ENCODE assay signal across 15 cellular contexts in the genomic region with DNA sequence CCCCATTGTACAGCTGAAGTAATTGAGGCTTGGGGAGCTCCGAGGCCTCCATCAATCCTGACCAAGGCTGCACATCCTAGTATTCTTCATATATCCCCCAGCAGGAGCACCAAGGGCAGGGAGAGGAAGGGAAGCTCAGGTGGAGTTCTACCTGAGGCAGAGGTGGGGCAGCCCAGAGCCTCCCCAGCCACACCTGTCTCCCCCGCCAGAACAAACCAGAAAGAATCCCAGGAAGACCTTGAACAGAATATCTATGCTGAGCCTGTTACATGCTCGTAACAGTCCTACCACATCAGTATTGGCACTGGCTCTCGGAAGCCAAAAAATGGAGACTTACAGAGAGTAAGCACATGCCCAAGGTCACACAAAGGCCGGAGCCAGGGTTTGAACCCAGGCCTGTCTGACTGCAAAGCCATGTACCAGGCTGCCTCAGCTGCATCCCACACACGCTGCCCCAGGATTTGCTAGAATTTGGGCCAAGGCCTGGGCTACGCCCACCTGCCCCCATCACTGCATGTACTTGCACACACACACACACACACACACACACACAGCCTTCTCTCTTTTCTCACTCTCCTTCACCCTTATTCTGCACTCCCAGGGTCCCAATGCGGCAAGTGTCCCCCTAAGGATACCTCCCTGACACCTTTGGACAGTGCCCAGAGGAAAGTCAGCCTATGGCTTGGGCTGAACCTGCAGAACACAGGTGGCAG. TPM values are rescaled to one million over a fixed set of nuclear protein-coding genes. Genes with fewer than 3 reads are reported as not detected.
A peak's percentile ranks its signal among the peaks of the same experiment; 100 is the strongest.
DNase-seq lines count a peak whose midpoint lies in the region; ATAC-seq lines count a peak whose summit lies in the region.
"Had no signal": no experiment of that assay in that cellular context is flagged by ENCODE, and none has a peak within 500 bp of the region (broad histone marks: within the 10 kb centered on the region; RNA-seq: fewer than 3 reads in every experiment).

No MANE protein-coding gene starts in this region.

- peak overlapping the region; percentile 47 for H3K27ac Mint-ChIP-seq in activated naive CD4-positive, alpha-beta T cell treated with anti-CD3 and anti-CD28 coated beads, Interleukin-2, amount 50 U/mL, for 24 hours
- H3K27ac Mint-ChIP-seq in T-cell = peak overlapping the region; percentile 95 to 99

- peak overlapping the region; percentile 48 for H3K27ac ChIP-seq in thymus (ENCODE audit: low read depth)
- H3K27ac ChIP-seq: ascending aorta, foreskin keratinocyte had no signal

- no peak for DNase-seq in activated naive CD4-positive, alpha-beta T cell (lab: John Stamatoyannopoulos, UW)
- DNase-seq in T-cell = no peak
- DNase-seq in left colon = peak in 1 of 2 donors; percentile 56
- no peak for DNase-seq in inferior parietal cortex (ENCODE audit: extremely low spot score)
- no peak for DNase-seq in left cardiac atrium
- DNase-seq: effector CD8-positive, alpha-beta T cell; foreskin keratinocyte; midbrain; NCI-H524 treated with DMSO at 0.1 percent for 48 hours; Right ventricle myocardium superior; stimulated activated CD4-positive, alpha-beta T cell treated with anti-CD3 and anti-CD28 coated beads, Interleukin-2, amount 100 ng/mL, for 24 hours had no signal

- ATAC-seq in T-cell (replicated peaks in 1 of 4) = no peak
- ATAC-seq in left colon = peak; percentile 5
- ATAC-seq in left cardiac atrium = no peak
- no peak for ATAC-seq in GM19035 (IDR thresholded peaks at IDR 0.05; ENCODE audit: unreplicated experiment)
- ATAC-seq: foreskin keratinocyte had no signal

- peaks cover 1% of the 10 kb centered on the region for H3K27me3 Mint-ChIP-seq in activated naive CD4-positive, alpha-beta T cell treated with anti-CD3 and anti-CD28 coated beads, Interleukin-2, amount 50 U/mL, for 24 hours
- H3K27me3 Mint-ChIP-seq in T-cell = no peaks in the 10 kb centered on the region

- H3K4me3 Mint-ChIP-seq in activated naive CD4-positive, alpha-beta T cell treated with anti-CD3 and anti-CD28 coated beads, Interleukin-2, amount 50 U/mL, for 24 hours = peak overlapping the region; percentile 72
- peak overlapping the region in 2 of 3 donors; percentile 52 to 90 for H3K4me3 Mint-ChIP-seq in T-cell

- H3K9me3 Mint-ChIP-seq in activated naive CD4-positive, alpha-beta T cell treated with anti-CD3 and anti-CD28 coated beads, Interleukin-2, amount 50 U/mL, for 24 hours = no peaks in the 10 kb centered on the region
- H3K9me3 Mint-ChIP-seq in T-cell = no peaks in the 10 kb centered on the region

- POLR2A ChIA-PET in T-cell (lab: Charles Lee) = no interaction called here

- H3K4me1 Mint-ChIP-seq in activated naive CD4-positive, alpha-beta T cell treated with anti-CD3 and anti-CD28 coated beads, Interleukin-2, amount 50 U/mL, for 24 hours = peaks cover 65% of the 10 kb centered on the region
- peaks cover 61 to 85% (median 73%) of the 10 kb centered on the region in 3 donors for H3K4me1 Mint-ChIP-seq in T-cell

- CTCF ChIA-PET in T-cell (lab: Charles Lee) = interaction anchor here in 1 of 2 donors (0.6 to 6.6 kb wide), 4 partner anchors 18 to 161 kb away, joined by 3 to 52 read pairs (median 4); no protein-coding TSS in a partner anchor

- H3K4me1 ChIP-seq in thymus (ENCODE audit: control insufficient read depth, insufficient read depth, low read length) = peaks cover 39% of the 10 kb centered on the region

- H3K9me3 ChIP-seq in thymus (ENCODE audit: control insufficient read depth) = no peaks in the 10 kb centered on the region
- H3K9me3 ChIP-seq: ascending aorta had no signal

- no peaks in the 10 kb centered on the region for H3K27me3 ChIP-seq in thymus (ENCODE audit: control insufficient read depth, insufficient read depth)
- H3K27me3 ChIP-seq: ascending aorta had no signal

- H3K36me3 ChIP-seq in thymus (ENCODE audit: control insufficient read depth, insufficient read depth) = peaks cover 7% of the 10 kb centered on the region
- H3K36me3 ChIP-seq: ascending aorta had no signal

- intact Hi-C loops in left colon (cut with DNase I, micrococcal nuclease) (no loop called here), left cardiac atrium (cut with DNase I) (no loop called here)

- WGBS in thymus = 82% methylated on average over 8 of the region's 8 CpGs

- no peaks in the 10 kb centered on the region for H3K36me3 Mint-ChIP-seq in activated naive CD4-positive, alpha-beta T cell treated with anti-CD3 and anti-CD28 coated beads, Interleukin-2, amount 50 U/mL, for 24 hours
- H3K36me3 Mint-ChIP-seq in T-cell = no peaks in the 10 kb centered on the region

- H3K4me3 ChIP-seq in thymus (ENCODE audit: low read length) = peak overlapping the region; percentile 76
- H3K4me3 ChIP-seq: ascending aorta had no signal

RNA-seq across cellular contexts. Expression of gene E2F2, which starts 4.5 kb away (rescaled TPM):
- total RNA-seq in T-cell = 1 to 10 TPM; 1.7 to 3.1 (median 2.5) TPM
- 10 to 100 TPM; 10.9 to 12.1 TPM for total RNA-seq in left colon
- 2.0 TPM for polyA plus RNA-seq in thymus
- total RNA-seq in left cardiac atrium = 1 to 10 TPM in 1 of 2 donors, under 1 TPM in 1; 0.18 to 1.3 TPM
- total RNA-seq: ascending aorta had no signal

RNA-seq across cellular contexts. Expression of gene ID3, which starts 32.8 kb away (rescaled TPM):
- 10 to 100 TPM; 20.7 to 99.7 (median 81.3) TPM for total RNA-seq in T-cell
- 100 to 1,000 TPM; 131 to 223 TPM for total RNA-seq in left colon
- 131 TPM for polyA plus RNA-seq in thymus
- 100 to 1,000 TPM; 119 to 172 TPM for total RNA-seq in left cardiac atrium

RNA-seq across cellular contexts. Expression of gene ASAP3, which starts 42.5 kb away (rescaled TPM):
- total RNA-seq in T-cell (1 to 10 TPM; 1.2 to 2.8 (median 2.1) TPM), left colon (10 to 100 TPM; 33.9 to 47.1 TPM), left cardiac atrium (10 to 100 TPM; 36.4 to 39.9 TPM)
- 10.4 TPM for polyA plus RNA-seq in thymus

Comparison
In these comparisons a context has a peak if more than half of its experiments do, and no peak if none do; other contexts are left out.
1. RNA of gene ASAP3, which starts 42.5 kb away (total RNA-seq): 33.9 to 47.1 TPM in left colon and 36.4 to 39.9 TPM in left cardiac atrium; 1.2 to 2.8 TPM in T-cell; every median in the first group is over 4 times any median in the second.